In genomic region chr3:128133273-128133883, GRCh38 we compare ENCODE assay signal across 8 cellular contexts. TPM values are rescaled to one million over a fixed set of nuclear protein-coding genes. Genes with fewer than 3 reads are reported as not detected.
DNase-seq lines count a peak whose midpoint lies in the region; ATAC-seq and TF ChIP-seq lines count a peak whose summit lies in the region.

No MANE protein-coding gene starts in this region.

- peaks cover 19% of the 10 kb centered on the region for H3K27me3 Mint-ChIP-seq in activated CD8-positive, alpha-beta T cell treated with anti-CD3 and anti-CD28 coated beads, Interleukin-2, amount 10 ng/mL, durations not matched to agents 7 days and 5 days (ENCODE audit: low read depth)

- no peak overlapping the region for H3K27ac Mint-ChIP-seq in activated CD8-positive, alpha-beta T cell treated with anti-CD3 and anti-CD28 coated beads, Interleukin-2, amount 10 ng/mL, durations not matched to agents 7 days and 5 days

- H3K4me1 Mint-ChIP-seq in activated CD8-positive, alpha-beta T cell treated with anti-CD3 and anti-CD28 coated beads, Interleukin-2, amount 10 ng/mL, durations not matched to agents 7 days and 5 days (ENCODE audit: low read depth): no peaks in the 10 kb centered on the region

- peak; percentile 75 for ATAC-seq in activated CD8-positive, alpha-beta T cell treated with anti-CD3 and anti-CD28 coated beads, Interleukin-2, amount 10 ng/mL, durations not matched to agents 7 days and 5 days

- H3K36me3 Mint-ChIP-seq in activated CD8-positive, alpha-beta T cell treated with anti-CD3 and anti-CD28 coated beads, Interleukin-2, amount 10 ng/mL, durations not matched to agents 7 days and 5 days (ENCODE audit: low read depth): no peaks in the 10 kb centered on the region

- no peaks in the 10 kb centered on the region for H3K9me3 ChIP-seq in tibial artery

- H3K4me3 ChIP-seq in fibroblast of the aortic adventitia (ENCODE audit: low read depth, low read length): no peak overlapping the region
- H3K4me3 ChIP-seq in tibial artery: no peak overlapping the region

- POLR2A ChIA-PET in activated CD8-positive, alpha-beta T cell treated with anti-CD3 and anti-CD28 coated beads, Interleukin-2, amount 10 ng/mL, durations not matched to agents 7 days and 5 days (lab: Charles Lee): interaction anchor here (1.5 kb wide), 1 partner anchor 9 kb away, joined by 4 read pairs; the partner anchor contains the start of gene RUVBL1

- no peaks in the 10 kb centered on the region for H3K9me3 Mint-ChIP-seq in activated CD8-positive, alpha-beta T cell treated with anti-CD3 and anti-CD28 coated beads, Interleukin-2, amount 10 ng/mL, durations not matched to agents 7 days and 5 days (ENCODE audit: insufficient read depth)

- H3K27me3 ChIP-seq in tibial artery: peaks cover 0 to 7% of the 10 kb centered on the region in 2 donors

- CTCF ChIA-PET in activated CD8-positive, alpha-beta T cell treated with anti-CD3 and anti-CD28 coated beads, Interleukin-2, amount 10 ng/mL, durations not matched to agents 7 days and 5 days (lab: Charles Lee): interaction anchor here (0.5 to 3.8 kb wide), 30 partner anchors 8 to 678 kb away, joined by 3 to 138 read pairs (median 5); partner anchors contain the start of genes EEFSEC, RUVBL1 and SEC61A1

- H3K4me3 Mint-ChIP-seq in activated CD8-positive, alpha-beta T cell treated with anti-CD3 and anti-CD28 coated beads, Interleukin-2, amount 10 ng/mL, durations not matched to agents 7 days and 5 days: no peak overlapping the region

- TF ChIP-seq CTCF in fibroblast of the aortic adventitia (IDR thresholded peaks at IDR 0.05; ENCODE audit: insufficient read depth, low read length): peak; percentile 76
- peak in 1 of 2 experiments; percentile 30 for TF ChIP-seq CTCF in tibial artery (IDR thresholded peaks at IDR 0.05)

- H3K27ac ChIP-seq in tibial artery: no peak overlapping the region

- intact Hi-C loops in tibial artery (cut with DNase I; ENCODE audit: low total_unique reads): no loop called here

- no peaks in the 10 kb centered on the region for H3K4me1 ChIP-seq in tibial artery

- no peaks in the 10 kb centered on the region for H3K36me3 ChIP-seq in tibial artery

- DNase-seq in activated CD8-positive, alpha-beta memory T cell treated with anti-CD3 and anti-CD28 coated beads for 24 hours: peak; percentile 68
- DNase-seq in activated CD8-positive, alpha-beta memory T cell treated with anti-CD3 and anti-CD28 coated beads, Interleukin-2, amount 50 U/mL, for 48 hours: no peak
- DNase-seq in NCI-H2227 treated with DMSO at 0.1 percent for 48 hours (lab: John Stamatoyannopoulos, UW) (peak; percentile 27), fibroblast of the aortic adventitia (ENCODE audit: low read depth) (peak; percentile 79), pulmonary artery endothelial cell (ENCODE audit: low read depth, low spot score) (peak; percentile 39), tibial artery (no peak), NCI-H187 treated with DMSO at 0.1 percent for 48 hours (lab: John Stamatoyannopoulos, UW) (no peak)
- peak; percentile 60 for DNase-seq in activated CD8-positive, alpha-beta T cell treated with anti-CD3 and anti-CD28 coated beads, Interleukin-2, amount 10 ng/mL, durations not matched to agents 7 days and 5 days

RNA-seq across cellular contexts. Expression of gene RUVBL1, which starts 9.8 kb away (rescaled TPM):
- total RNA-seq in activated CD8-positive, alpha-beta T cell treated with anti-CD3 and anti-CD28 coated beads, Interleukin-2, amount 10 ng/mL, durations not matched to agents 7 days and 5 days: 10 to 100 TPM; 57.3 to 57.4 TPM
- total RNA-seq in fibroblast of the aortic adventitia (ENCODE audit: low replicate concordance) (47.8 and 50.6 TPM in 2 replicates), pulmonary artery endothelial cell (92.8 and 110 TPM in 2 replicates)

RNA-seq across cellular contexts. Expression of gene EEFSEC, which starts 19.9 kb away (rescaled TPM):
- 10 to 100 TPM; 21.7 to 23.1 TPM for total RNA-seq in activated CD8-positive, alpha-beta T cell treated with anti-CD3 and anti-CD28 coated beads, Interleukin-2, amount 10 ng/mL, durations not matched to agents 7 days and 5 days
- total RNA-seq in fibroblast of the aortic adventitia (ENCODE audit: low replicate concordance) (2.9 and 8.1 TPM in 2 replicates), pulmonary artery endothelial cell (4.5 and 4.8 TPM in 2 replicates)

Comparison
In these comparisons a context has a peak if more than half of its experiments do, and no peak if none do; other contexts are left out.
1. DNase-seq: peak in activated CD8-positive, alpha-beta memory T cell treated with anti-CD3 and anti-CD28 coated beads for 24 hours (single experiment), NCI-H2227 treated with DMSO at 0.1 percent for 48 hours (single experiment), activated CD8-positive, alpha-beta T cell treated with anti-CD3 and anti-CD28 coated beads, Interleukin-2, amount 10 ng/mL, durations not matched to agents 7 days and 5 days (single experiment), fibroblast of the aortic adventitia (single experiment) and pulmonary artery endothelial cell (single experiment); none in activated CD8-positive, alpha-beta memory T cell treated with anti-CD3 and anti-CD28 coated beads, Interleukin-2, amount 50 U/mL, for 48 hours (single experiment), tibial artery (0 of 2) and NCI-H187 treated with DMSO at 0.1 percent for 48 hours (single experiment).